ENCODE assay signal across 13 cellular contexts in genomic region chr11:95341246-95341645, GRCh38.
DNase-seq lines count a peak whose midpoint lies in the region; ATAC-seq, FAIRE-seq and TF ChIP-seq lines count a peak whose summit lies in the region.
"Had no signal": no experiment of that assay in that cellular context is flagged by ENCODE, and none has a peak within 500 bp of the region (broad histone marks: within the 10 kb centered on the region; RNA-seq: fewer than 3 reads in every experiment).

No MANE protein-coding gene starts in this region.

- H3K4ac ChIP-seq in H1 (replicated peaks; ENCODE audit: insufficient read length, low read depth, low read length) (no peak overlapping the region), mesenchymal stem cell (ENCODE audit: low read depth in 1 of 2, low read length in 2 of 2) (no peak overlapping the region)

- H4K5ac ChIP-seq in H1 (ENCODE audit: insufficient read length, low read depth, low read length), result no peak overlapping the region

- H3K36me3 ChIP-seq in H1 (ENCODE audit: control insufficient read depth in 2 of 4, insufficient read depth in 4 of 4, low read length in 3 of 4), result no peaks in the 10 kb centered on the region
- no peaks in the 10 kb centered on the region for H3K36me3 ChIP-seq in mesenchymal stem cell (ENCODE audit: control insufficient read depth in 1 of 2, insufficient read depth in 2 of 2, low read depth in 1 of 2, low read length in 2 of 2)
- no peaks in the 10 kb centered on the region for H3K36me3 ChIP-seq in stomach smooth muscle (ENCODE audit: control insufficient read depth in 2 of 2, insufficient read depth in 2 of 2, low read length in 2 of 2)

- no peaks in the 10 kb centered on the region for H3K27me3 ChIP-seq in H1 (replicated peaks in 1 of 4; ENCODE audit: control insufficient read depth in 3 of 4, extremely low read depth in 1 of 4, insufficient read depth in 3 of 4, low read length in 3 of 4)
- H3K27me3 ChIP-seq in mesenchymal stem cell (ENCODE audit: control insufficient read depth in 1 of 2, insufficient read depth in 1 of 2, low read length in 2 of 2), result no peaks in the 10 kb centered on the region
- no peaks in the 10 kb centered on the region for H3K27me3 ChIP-seq in stomach smooth muscle (ENCODE audit: control insufficient read depth in 1 of 2, insufficient read depth in 2 of 2, low read length in 2 of 2)

- no peak for TF ChIP-seq RAD21 in H1 (IDR thresholded peaks at IDR 0.05 in 1 of 2, conservative IDR thresholded peaks at IDR 0.05 in 1 of 2; ENCODE audit: low read depth in 2 of 2, low read length in 2 of 2)

- 94% methylated on average over 8 of the region's 8 CpGs; no CpG with 5 or more reads in 1 of the 2 experiments for WGBS in H1 (ENCODE audit: extremely low coverage in 1 of 2, insufficient coverage in 1 of 2, insufficient read length in 1 of 2, insufficient replicate concordance in 2 of 2, low coverage in 1 of 2, low lambda C conversion rate in 2 of 2, missing lambda C conversion rate in 1 of 2), 2 experiments
- whole genome bisulfite sequencing in mesenchymal stem cell, result 58% methylated on average over 8 of the region's 8 CpGs

- no peak overlapping the region for H2BK5ac ChIP-seq in H1 (ENCODE audit: low read depth, low read length)
- H2BK5ac ChIP-seq in mesenchymal stem cell (ENCODE audit: low read depth, low read length, poor library complexity, severe bottlenecking), result no peak overlapping the region

- H3K4me1 ChIP-seq in H1 (replicated peaks in 1 of 4; ENCODE audit: control insufficient read depth in 3 of 4, insufficient read depth in 4 of 4, low read length in 3 of 4) (peaks cover 5 to 34% (median 26%) of the 10 kb centered on the region in 4 experiments), mesenchymal stem cell (ENCODE audit: control insufficient read depth, insufficient read depth, low read depth, low read length) (peaks cover 13% of the 10 kb centered on the region), stomach smooth muscle (ENCODE audit: control insufficient read depth, insufficient read depth, low read length) (peaks cover 30% of the 10 kb centered on the region)

- 0 out of 2 replicates have a peak overlapping the region, but pooled peaks have one; percentile 0 for H2BK15ac ChIP-seq in H1 (ENCODE audit: low read length)
- peak overlapping the region; percentile 84 for H2BK15ac ChIP-seq in mesenchymal stem cell (ENCODE audit: low read depth, poor library complexity, severe bottlenecking)

- TF ChIP-seq EP300 in H1 (IDR thresholded peaks at IDR 0.05; ENCODE audit: borderline replicate concordance in 1 of 2, low read depth in 2 of 2, low read length in 2 of 2), result no peak

- H2AFZ ChIP-seq in H1 (ENCODE audit: low read length) (no peak overlapping the region), mesenchymal stem cell (ENCODE audit: low read depth, low read length) (no peak overlapping the region)

- no peak for FAIRE-seq in H1 (lab: Jason Lieb, UNC)
- FAIRE-seq: TTC549 had no signal

- H4K20me1 ChIP-seq in H1 (replicated peaks in 1 of 2; ENCODE audit: control insufficient read depth in 1 of 2, insufficient read depth in 2 of 2, low read length in 2 of 2), result no peaks in the 10 kb centered on the region

- H4K8ac ChIP-seq in H1 (ENCODE audit: extremely low read depth, insufficient read depth, low read length), result no peak overlapping the region
- peak overlapping the region; percentile 21 for H4K8ac ChIP-seq in mesenchymal stem cell (ENCODE audit: low read length)

- H3K9ac ChIP-seq in H1 (replicated peaks in 1 of 4; ENCODE audit: extremely low read depth in 1 of 4, low read depth in 3 of 4, low read length in 3 of 4), result no peak overlapping the region
- no peak overlapping the region for H3K9ac ChIP-seq in mesenchymal stem cell (ENCODE audit: low read length)
- no peak overlapping the region for H3K9ac ChIP-seq in stomach smooth muscle (ENCODE audit: low read length in 2 of 2)

- H2BK120ac ChIP-seq in H1 (replicated peaks; ENCODE audit: low read depth, low read length) (no peak overlapping the region), mesenchymal stem cell (ENCODE audit: low read depth, low read length) (no peak overlapping the region)

- no peak for TF ChIP-seq POLR2A in H1 (IDR thresholded peaks at IDR 0.05; ENCODE audit: control extremely low read depth in 1 of 2, low read depth in 2 of 2, low read length in 2 of 2)

- no peak overlapping the region for H2BK20ac ChIP-seq in H1 (ENCODE audit: low read length)

- H3K23me2 ChIP-seq in H1 (ENCODE audit: low read depth, low read length), result no peaks in the 10 kb centered on the region

- no peak overlapping the region for H3K18ac ChIP-seq in H1 (ENCODE audit: extremely low read depth, low read length)
- peak overlapping the region in 1 of 2 experiments; percentile 26 for H3K18ac ChIP-seq in mesenchymal stem cell (ENCODE audit: low read depth in 1 of 2, low read length in 2 of 2)

- H2BK12ac ChIP-seq in H1 (ENCODE audit: low read depth, low read length), result peak overlapping the region; percentile 21
- H2BK12ac ChIP-seq in mesenchymal stem cell (ENCODE audit: low read length in 2 of 2), result peak overlapping the region; percentile 69 to 85

- TF ChIP-seq CTCF in H1 (IDR thresholded peaks at IDR 0.05; ENCODE audit: control extremely low read depth in 1 of 3, insufficient read depth in 1 of 3, low read depth in 1 of 3, low read length in 3 of 3) (no peak), omental fat pad (IDR thresholded peaks at IDR 0.05) (no peak)

- H3K79me1 ChIP-seq in H1 (ENCODE audit: low read depth, low read length) (no peaks in the 10 kb centered on the region), mesenchymal stem cell (replicated peaks; ENCODE audit: low read length, poor library complexity, severe bottlenecking) (no peaks in the 10 kb centered on the region)

- DNase-seq in HCEC 1CT, result peak; percentile 42
- DNase-seq in H1 (ENCODE audit: low read depth in 1 of 2, low spot score in 2 of 2), result no peak
- no peak for DNase-seq in mesenchymal stem cell
- DNase-seq in omental fat pad (ENCODE audit: low spot score), result no peak
- DNase-seq: central memory CD4-positive, alpha-beta T cell; DMS153; effector CD4-positive, alpha-beta T cell; KG1; stimulated activated naive CD8-positive, alpha-beta T cell treated with anti-CD3 and anti-CD28 coated beads, Interleukin-15, Interleukin-2, amounts not matched to agents 100 U/mL and 50 U/mL, for 24 hours had no signal

- H3K4me2 ChIP-seq in H1 (ENCODE audit: insufficient read depth in 1 of 2, low read depth in 2 of 2, low read length in 2 of 2) (no peak overlapping the region), mesenchymal stem cell (ENCODE audit: low read length, poor library complexity, severe bottlenecking) (no peak overlapping the region)

- H3K14ac ChIP-seq in H1 (ENCODE audit: insufficient read length) (no peak overlapping the region), mesenchymal stem cell (ENCODE audit: low read length in 2 of 2) (peak overlapping the region in 1 of 2 experiments; percentile 3)

- H3K9me3 ChIP-seq in H1 (ENCODE audit: insufficient read depth in 2 of 2, low read depth in 1 of 2, low read length in 1 of 2) (no peaks in the 10 kb centered on the region), mesenchymal stem cell (ENCODE audit: control insufficient read depth, low read length) (no peaks in the 10 kb centered on the region), stomach smooth muscle (ENCODE audit: control insufficient read depth in 2 of 2, low read length in 2 of 2) (no peaks in the 10 kb centered on the region)

- CTCF ChIA-PET in H1 (lab: Charles Lee; ENCODE audit: partially characterized antibody), result interaction anchor here (1.8 kb wide), 1 partner anchor 183 kb away, joined by 4 read pairs; no protein-coding TSS in a partner anchor

- H3K23ac ChIP-seq in H1 (ENCODE audit: insufficient read length), result no peak overlapping the region
- H3K23ac ChIP-seq in mesenchymal stem cell (ENCODE audit: low read length in 2 of 2), result peak overlapping the region in 1 of 2 experiments; percentile 35

- H3K79me2 ChIP-seq in H1 (ENCODE audit: control insufficient read depth in 1 of 2, insufficient read depth in 2 of 2, low read length in 2 of 2), result no peaks in the 10 kb centered on the region

- H4K91ac ChIP-seq in H1 (replicated peaks; ENCODE audit: insufficient read length, low read length), result peak overlapping the region; percentile 47
- peak overlapping the region; percentile 30 for H4K91ac ChIP-seq in mesenchymal stem cell (ENCODE audit: low read length)

- POLR2A ChIA-PET in H1 (lab: Charles Lee; ENCODE audit: partially characterized antibody), result no interaction called here

- no peak for ATAC-seq in HG02852 (IDR thresholded peaks at IDR 0.05; ENCODE audit: unreplicated experiment)
- no peak for ATAC-seq in GM21526 (IDR thresholded peaks at IDR 0.05; ENCODE audit: low FRiP score, unreplicated experiment)
- no peak for ATAC-seq in omental fat pad (ENCODE audit: low FRiP score)
- ATAC-seq: stimulated activated naive CD8-positive, alpha-beta T cell treated with anti-CD3 and anti-CD28 coated beads, Interleukin-15, Interleukin-2, amounts not matched to agents 100 U/mL and 50 U/mL, for 24 hours had no signal

- H3K56ac ChIP-seq in H1 (replicated peaks; ENCODE audit: insufficient read length, low read depth, low read length), result no peak overlapping the region

- no peak overlapping the region for H2AK5ac ChIP-seq in H1 (ENCODE audit: low read depth, low read length)
- peak overlapping the region; percentile 15 for H2AK5ac ChIP-seq in mesenchymal stem cell (ENCODE audit: low read length, severe bottlenecking)

- H3K4me3 ChIP-seq in H1 (ENCODE audit: extremely low read depth in 1 of 4, insufficient read depth in 2 of 4, low read depth in 3 of 4, low read length in 4 of 4) (no peak overlapping the region), mesenchymal stem cell (ENCODE audit: insufficient read depth in 1 of 2, low read depth in 1 of 2, low read length in 2 of 2) (no peak overlapping the region), stomach smooth muscle (ENCODE audit: low read length in 2 of 2) (no peak overlapping the region)

- H3K27ac ChIP-seq in H1 (ENCODE audit: low read depth, low read length) (no peak overlapping the region), mesenchymal stem cell (ENCODE audit: low read length, poor library complexity, severe bottlenecking) (no peak overlapping the region), stomach smooth muscle (ENCODE audit: low read length) (peak overlapping the region; percentile 12)

TF ChIP-seq in H1, 55 proteins besides CTCF, POLR2A, EP300 and RAD21 (continues in another document):
- TF ChIP-seq EGR1 (IDR thresholded peaks at IDR 0.05; ENCODE audit: borderline replicate concordance, low read depth, low read length), result no peak
- TF ChIP-seq SUZ12 (IDR thresholded peaks at IDR 0.05; ENCODE audit: low read length), result no peak
- TF ChIP-seq GTF2F1 (IDR thresholded peaks at IDR 0.05; ENCODE audit: borderline replicate concordance, low read depth, low read length), result no peak
- no peak for TF ChIP-seq TEAD4 (IDR thresholded peaks at IDR 0.05; ENCODE audit: low read depth, low read length)
- TF ChIP-seq CTBP2 (IDR thresholded peaks at IDR 0.05; ENCODE audit: borderline replicate concordance, insufficient read depth, insufficient read length, low read length), result no peak
- no peak for TF ChIP-seq MAFK (IDR thresholded peaks at IDR 0.05; ENCODE audit: low read depth, low read length)
- no peak for TF ChIP-seq RXRA (IDR thresholded peaks at IDR 0.05; ENCODE audit: insufficient read depth, low read depth, low read length)
- TF ChIP-seq TAF1 (IDR thresholded peaks at IDR 0.05; ENCODE audit: low read depth, low read length), result no peak
- TF ChIP-seq SIRT6 (IDR thresholded peaks at IDR 0.05; ENCODE audit: low read length), result no peak
